Comparison of ENCODE assay signal across 9 cellular contexts in genomic region chr12:57455374-57456144, GRCh38. TPM values are rescaled to one million over a fixed set of nuclear protein-coding genes. Genes with fewer than 3 reads are reported as not detected.
DNase-seq lines count a peak whose midpoint lies in the region; TF ChIP-seq lines count a peak whose summit lies in the region.
"Had no signal": no experiment of that assay in that cellular context is flagged by ENCODE, and none has a peak within 500 bp of the region (broad histone marks: within the 10 kb centered on the region; RNA-seq: fewer than 3 reads in every experiment).

No MANE protein-coding gene starts in this region.

- H3K27ac Mint-ChIP-seq in osteocyte (ENCODE audit: unreplicated experiment) = peak overlapping the region; percentile 75

- H3K9me3 Mint-ChIP-seq in osteocyte (ENCODE audit: unreplicated experiment) = no peaks in the 10 kb centered on the region

- no peaks in the 10 kb centered on the region for H3K36me3 ChIP-seq in breast epithelium

- H3K27me3 ChIP-seq in breast epithelium = no peaks in the 10 kb centered on the region

- H3K4me1 ChIP-seq in breast epithelium = peaks cover 0 to 7% of the 10 kb centered on the region in 2 donors

- no peaks in the 10 kb centered on the region for H3K36me3 Mint-ChIP-seq in osteocyte (ENCODE audit: unreplicated experiment)

- no peaks in the 10 kb centered on the region for H3K9me3 ChIP-seq in breast epithelium

- TF ChIP-seq POLR2A in breast epithelium (IDR thresholded peaks at IDR 0.05) = no peak

- TF ChIP-seq CTCF in breast epithelium (IDR thresholded peaks at IDR 0.05) (no peak), osteocyte (IDR thresholded peaks at IDR 0.05) (no peak)

- no peaks in the 10 kb centered on the region for H3K27me3 Mint-ChIP-seq in osteocyte (ENCODE audit: unreplicated experiment)

- DNase-seq in NCI-H748 (lab: John Stamatoyannopoulos, UW; ENCODE audit: unreplicated experiment) (peak; percentile 62), NCI-H748 treated with DMSO at 0.1 percent for 48 hours (lab: John Stamatoyannopoulos, UW) (no peak), NCI-H510A (lab: John Stamatoyannopoulos, UW) (peak; percentile 75), breast epithelium (ENCODE audit: low spot score in 2 of 2) (no peak), osteocyte (ENCODE audit: extremely low spot score, unreplicated experiment) (no peak), superior temporal gyrus (ENCODE audit: extremely low spot score) (no peak), RKO (ENCODE audit: low spot score) (no peak), NOMO-1 (lab: John Stamatoyannopoulos, UW; ENCODE audit: unreplicated experiment in 2 of 2) (no peak)
- DNase-seq: NCI-H2081 treated with DMSO at 0.1 percent for 48 hours had no signal

- no peak overlapping the region for H3K4me3 Mint-ChIP-seq in osteocyte (ENCODE audit: unreplicated experiment)

- H3K4me3 ChIP-seq in breast epithelium = peak overlapping the region in 2 of 3 donors; percentile 25 to 34

- no peak overlapping the region for H3K27ac ChIP-seq in breast epithelium

- H3K4me1 Mint-ChIP-seq in osteocyte (ENCODE audit: unreplicated experiment) = peaks cover 42% of the 10 kb centered on the region

- intact Hi-C loops in breast epithelium (cut with DNase I; ENCODE audit: low total_unique reads) = no loop called here

RNA-seq across cellular contexts. Expression of gene INHBE, which starts 0.5 kb away (rescaled TPM):
- total RNA-seq in breast epithelium = not detected
- 1.0 and 1.3 TPM in 2 replicates for total RNA-seq in osteocyte

RNA-seq across cellular contexts. Expression of gene GLI1, which starts 4.0 kb away (rescaled TPM):
- total RNA-seq in breast epithelium (1 to 10 TPM in 2 of 3 donors, under 1 TPM in 1; 0.66 to 2.1 (median 1.2) TPM), osteocyte (3.5 and 7.7 TPM in 2 replicates)

RNA-seq across cellular contexts. Expression of gene INHBC, which starts 21.0 kb away (rescaled TPM):
- total RNA-seq in breast epithelium (not detected), osteocyte (not detected in 2 replicates)

RNA-seq across cellular contexts. Expression of gene ARHGAP9, which starts 24.1 kb away (rescaled TPM):
- 10 to 100 TPM; 10.8 to 16.6 (median 11.1) TPM for total RNA-seq in breast epithelium
- total RNA-seq in osteocyte = 1.5 and 2.1 TPM in 2 replicates

RNA-seq across cellular contexts. Expression of gene R3HDM2, which starts 24.7 kb away (rescaled TPM):
- total RNA-seq in breast epithelium (10 to 100 TPM; 31.6 to 43.0 (median 35.7) TPM), osteocyte (62.2 and 65.0 TPM in 2 replicates)

Comparison
In these comparisons a context has a peak if more than half of its experiments do, and no peak if none do; other contexts are left out.
1. DNase-seq: peak in NCI-H748 (single experiment) and NCI-H510A (single experiment); none in NCI-H748 treated with DMSO at 0.1 percent for 48 hours (single experiment), breast epithelium (0 of 2), osteocyte (single experiment), superior temporal gyrus (single experiment), RKO (single experiment) and NOMO-1 (0 of 2).